25 cellular contexts compared by ENCODE assay signal in the genomic region with DNA sequence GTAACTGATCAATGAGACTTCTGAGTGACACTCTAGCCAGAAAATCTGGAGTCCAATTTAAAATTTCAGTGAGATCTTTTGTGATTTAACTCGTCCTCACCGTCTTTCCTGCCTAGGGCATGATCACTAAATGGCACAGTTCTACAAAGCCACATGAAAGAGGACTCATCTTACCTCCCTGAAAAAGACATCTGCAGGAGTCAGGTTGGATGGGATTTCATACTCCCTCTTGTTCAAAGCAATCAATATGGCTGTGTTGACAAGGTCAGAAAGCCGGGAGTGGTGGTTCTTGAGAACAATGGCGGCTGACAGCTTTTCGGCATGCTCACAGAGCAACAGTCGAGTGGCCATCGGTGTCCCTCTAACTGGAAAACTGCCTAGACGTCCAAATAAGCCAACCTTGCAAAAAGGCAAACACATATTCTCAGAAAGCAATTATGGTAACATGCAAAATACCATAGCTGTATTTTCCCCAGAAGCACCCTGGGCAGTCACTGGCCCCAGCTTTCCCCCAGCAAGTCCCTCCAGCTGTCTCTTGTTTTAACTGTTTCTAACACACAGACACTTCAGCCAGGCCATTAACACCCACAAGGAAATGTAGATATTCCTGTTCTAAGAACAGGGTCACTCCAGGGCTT. TPM values are rescaled to one million over a fixed set of nuclear protein-coding genes. Genes with fewer than 3 reads are reported as not detected.
DNase-seq lines count a peak whose midpoint lies in the region; ATAC-seq, FAIRE-seq and TF ChIP-seq lines count a peak whose summit lies in the region.
"Had no signal": no experiment of that assay in that cellular context is flagged by ENCODE, and none has a peak within 500 bp of the region (broad histone marks: within the 10 kb centered on the region; RNA-seq: fewer than 3 reads in every experiment).

No MANE protein-coding gene starts in this region.

- ATAC-seq in gastrocnemius medialis = peak; percentile 56 to 58
- ATAC-seq in GM21529 (IDR thresholded peaks at IDR 0.05; ENCODE audit: unreplicated experiment) = no peak
- ATAC-seq in effector memory CD8-positive, alpha-beta T cell (replicated peaks) = no peak
- ATAC-seq: T-helper 17 cell had no signal

- TF ChIP-seq POLR2A in gastrocnemius medialis (IDR thresholded peaks at IDR 0.05) = no peak
- no peak for TF ChIP-seq POLR2A in H54 (IDR thresholded peaks at IDR 0.05; ENCODE audit: low read depth, low read length)

- H3K4me1 Mint-ChIP-seq in effector memory CD8-positive, alpha-beta T cell (ENCODE audit: low read depth in 2 of 2) = peaks cover 0 to 8% of the 10 kb centered on the region in 2 donors
- H3K4me1 Mint-ChIP-seq: CD4-positive, alpha-beta memory T cell had no signal

- H3K27ac ChIP-seq in gastrocnemius medialis = no peak overlapping the region
- H3K27ac ChIP-seq: BLaER1 treated with 17β-estradiol and CSF1 and Interleukin-3, amounts not matched to agents 10 nM and 100 nM; PC-9; SK-N-MC had no signal

- no peaks in the 10 kb centered on the region for H3K27me3 ChIP-seq in gastrocnemius medialis
- H3K27me3 ChIP-seq: BLaER1 treated with 17β-estradiol and CSF1 and Interleukin-3, amounts not matched to agents 10 nM and 100 nM; MG63 had no signal

- no peaks in the 10 kb centered on the region for H3K4me1 ChIP-seq in gastrocnemius medialis

- intact Hi-C loops in gastrocnemius medialis (cut with DNase I; ENCODE audit: low total_unique reads) = no loop called here

- H3K4me3 ChIP-seq in gastrocnemius medialis = no peak overlapping the region
- H3K4me3 ChIP-seq: BLaER1 treated with 17β-estradiol and CSF1 and Interleukin-3, amounts not matched to agents 10 nM and 100 nM; MG63; PC-9; SK-N-MC had no signal

- H3K36me3 ChIP-seq in gastrocnemius medialis = peaks cover 0 to 47% of the 10 kb centered on the region in 2 donors

- in situ Hi-C loops in gastrocnemius medialis (cut with MboI; ENCODE audit: low sequenced_read_pairs in 4 of 4) = no loop called here

- H3K4me3 Mint-ChIP-seq in effector memory CD8-positive, alpha-beta T cell = no peak overlapping the region
- H3K4me3 Mint-ChIP-seq: CD4-positive, alpha-beta memory T cell; IgD-negative memory B cell; T-helper 17 cell had no signal

- no peak for FAIRE-seq in H54 (lab: Jason Lieb, UNC)
- FAIRE-seq: GM12891 had no signal

- no peaks in the 10 kb centered on the region for H3K9me3 Mint-ChIP-seq in effector memory CD8-positive, alpha-beta T cell
- H3K9me3 Mint-ChIP-seq: CD4-positive, alpha-beta memory T cell; IgD-negative memory B cell had no signal

- H3K27me3 Mint-ChIP-seq in effector memory CD8-positive, alpha-beta T cell = no peaks in the 10 kb centered on the region
- H3K27me3 Mint-ChIP-seq: CD4-positive, alpha-beta memory T cell; IgD-negative memory B cell; T-helper 17 cell had no signal

- DNase-seq in NCI-H1092 (lab: John Stamatoyannopoulos, UW) (peak; percentile 77), NCI-H2029 treated with DMSO at 0.1 percent for 48 hours (lab: John Stamatoyannopoulos, UW) (peak; percentile 31), NCI-H2196 treated with DMSO at 0.1 percent for 48 hours (lab: John Stamatoyannopoulos, UW; ENCODE audit: unreplicated experiment) (peak; percentile 39), gastrocnemius medialis (no peak), H54 (ENCODE audit: insufficient read length, low spot score) (no peak)
- DNase-seq in effector memory CD8-positive, alpha-beta T cell = no peak
- DNase-seq: CD4-positive, alpha-beta memory T cell; DND-41; Karpas-422; MG63; NCI-H1436; NCI-H2081; NCI-H446 treated with DMSO at 0.1 percent for 48 hours; NCI-H526 treated with DMSO at 0.1 percent for 48 hours; PC-9; RPMI8226; SHP77 treated with DMSO at 0.1 percent for 48 hours; SW 1271; T-helper 17 cell had no signal

- H3K27ac Mint-ChIP-seq in effector memory CD8-positive, alpha-beta T cell = peak overlapping the region in 1 of 2 donors; percentile 77
- H3K27ac Mint-ChIP-seq: T-helper 17 cell had no signal

- H3K9me3 ChIP-seq in gastrocnemius medialis = no peaks in the 10 kb centered on the region
- H3K9me3 ChIP-seq: BLaER1 treated with 17β-estradiol and CSF1 and Interleukin-3, amounts not matched to agents 10 nM and 100 nM; MG63 had no signal

- H3K36me3 Mint-ChIP-seq in effector memory CD8-positive, alpha-beta T cell (ENCODE audit: insufficient read depth) = peaks cover 68% of the 10 kb centered on the region

- TF ChIP-seq CTCF in gastrocnemius medialis (IDR thresholded peaks at IDR 0.05 in 4 of 5, conservative IDR thresholded peaks at IDR 0.05 in 1 of 5) = no peak

RNA-seq across cellular contexts. Expression of a gene that starts 36.6 kb away (rescaled TPM):
- total RNA-seq in gastrocnemius medialis = over 10,000 TPM in 3 of 4 donors, 1,000 to 10,000 TPM in 1; 2,912 to 35,934 (median 16,282) TPM
- total RNA-seq: H4, PC-9, T-helper 17 cell had no signal

RNA-seq across cellular contexts. Expression of a gene that starts 37.6 kb away (rescaled TPM):
- 10 to 100 TPM; 18.4 to 30.8 (median 23.7) TPM for total RNA-seq in gastrocnemius medialis

Comparison
In these comparisons a context has a peak if more than half of its experiments do, and no peak if none do; other contexts are left out.
1. DNase-seq: peak in NCI-H1092 (single experiment), NCI-H2029 treated with DMSO at 0.1 percent for 48 hours (single experiment) and NCI-H2196 treated with DMSO at 0.1 percent for 48 hours (single experiment); none in gastrocnemius medialis (0 of 2), effector memory CD8-positive, alpha-beta T cell (0 of 3) and H54 (single experiment).
2. ATAC-seq: peak in gastrocnemius medialis (2 of 2); none in GM21529 (single experiment) and effector memory CD8-positive, alpha-beta T cell (single experiment).